Comparison of ENCODE assay signal across 1 cellular context in genomic region chr20:62782893-62783278, GRCh38.
TF ChIP-seq lines count a peak whose summit lies in the region.

No MANE protein-coding gene starts in this region.

TF ChIP-seq in IMR-90, 13 proteins besides CTCF, POLR2A, EP300 and RAD21 (continued from another document):
- TF ChIP-seq USF2 (IDR thresholded peaks at IDR 0.05; ENCODE audit: low read depth, low read length), result no peak
- TF ChIP-seq SMC3 (IDR thresholded peaks at IDR 0.05; ENCODE audit: low read depth, low read length), result no peak
- TF ChIP-seq RFX5 (IDR thresholded peaks at IDR 0.05; ENCODE audit: low read depth, low read length), result no peak
- no peak for TF ChIP-seq CHD1 (IDR thresholded peaks at IDR 0.05; ENCODE audit: low read depth, low read length)
- TF ChIP-seq ELK1 (IDR thresholded peaks at IDR 0.05; ENCODE audit: borderline replicate concordance, low read depth, low read length), result no peak
- no peak for TF ChIP-seq MAZ (IDR thresholded peaks at IDR 0.05; ENCODE audit: borderline replicate concordance, low read depth, low read length)
- TF ChIP-seq MXI1 (IDR thresholded peaks at IDR 0.05; ENCODE audit: borderline replicate concordance, low read depth, low read length), result no peak
- TF ChIP-seq CEBPB (IDR thresholded peaks at IDR 0.05; ENCODE audit: low read depth, low read length), result no peak
